1 cellular context compared by ENCODE assay signal in genomic region chr15:82146990-82147461, GRCh38.
TF ChIP-seq lines count a peak whose summit lies in the region.

No MANE protein-coding gene starts in this region.

TF ChIP-seq in K562, 482 proteins besides CTCF, POLR2A, EP300 and RAD21 (continued from another document and continues in another):
- TF ChIP-seq, protein P1, sequence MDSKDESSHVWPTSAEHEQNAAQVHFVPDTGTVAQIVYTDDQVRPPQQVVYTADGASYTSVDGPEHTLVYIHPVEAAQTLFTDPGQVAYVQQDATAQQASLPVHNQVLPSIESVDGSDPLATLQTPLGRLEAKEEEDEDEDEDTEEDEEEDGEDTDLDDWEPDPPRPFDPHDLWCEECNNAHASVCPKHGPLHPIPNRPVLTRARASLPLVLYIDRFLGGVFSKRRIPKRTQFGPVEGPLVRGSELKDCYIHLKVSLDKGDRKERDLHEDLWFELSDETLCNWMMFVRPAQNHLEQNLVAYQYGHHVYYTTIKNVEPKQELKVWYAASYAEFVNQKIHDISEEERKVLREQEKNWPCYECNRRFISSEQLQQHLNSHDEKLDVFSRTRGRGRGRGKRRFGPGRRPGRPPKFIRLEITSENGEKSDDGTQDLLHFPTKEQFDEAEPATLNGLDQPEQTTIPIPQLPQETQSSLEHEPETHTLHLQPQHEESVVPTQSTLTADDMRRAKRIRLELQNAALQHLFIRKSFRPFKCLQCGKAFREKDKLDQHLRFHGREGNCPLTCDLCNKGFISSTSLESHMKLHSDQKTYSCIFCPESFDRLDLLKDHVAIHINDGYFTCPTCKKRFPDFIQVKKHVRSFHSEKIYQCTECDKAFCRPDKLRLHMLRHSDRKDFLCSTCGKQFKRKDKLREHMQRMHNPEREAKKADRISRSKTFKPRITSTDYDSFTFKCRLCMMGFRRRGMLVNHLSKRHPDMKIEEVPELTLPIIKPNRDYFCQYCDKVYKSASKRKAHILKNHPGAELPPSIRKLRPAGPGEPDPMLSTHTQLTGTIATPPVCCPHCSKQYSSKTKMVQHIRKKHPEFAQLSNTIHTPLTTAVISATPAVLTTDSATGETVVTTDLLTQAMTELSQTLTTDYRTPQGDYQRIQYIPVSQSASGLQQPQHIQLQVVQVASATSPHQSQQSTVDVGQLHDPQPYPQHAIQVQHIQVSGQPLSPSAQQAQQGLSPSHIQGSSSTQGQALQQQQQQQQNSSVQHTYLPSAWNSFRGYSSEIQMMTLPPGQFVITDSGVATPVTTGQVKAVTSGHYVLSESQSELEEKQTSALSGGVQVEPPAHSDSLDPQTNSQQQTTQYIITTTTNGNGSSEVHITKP (IDR thresholded peaks at IDR 0.05; ENCODE audit: partially characterized antibody): peak; percentile 43
- TF ChIP-seq PHB (CRISPR knock-in tag; IDR thresholded peaks at IDR 0.05): no peak
- no peak for TF ChIP-seq SP1 (CRISPR knock-in tag; IDR thresholded peaks at IDR 0.05)
- TF ChIP-seq HDAC2 (IDR thresholded peaks at IDR 0.05): peak; percentile 70; the same call in 1 of the 2 replicates
- no peak for TF ChIP-seq ZNF77 (CRISPR knock-in tag; IDR thresholded peaks at IDR 0.05)
- TF ChIP-seq MCM2 (IDR thresholded peaks at IDR 0.05; ENCODE audit: low read depth): no peak
- TF ChIP-seq GATAD2A (IDR thresholded peaks at IDR 0.05): no peak
- TF ChIP-seq, protein P2, sequence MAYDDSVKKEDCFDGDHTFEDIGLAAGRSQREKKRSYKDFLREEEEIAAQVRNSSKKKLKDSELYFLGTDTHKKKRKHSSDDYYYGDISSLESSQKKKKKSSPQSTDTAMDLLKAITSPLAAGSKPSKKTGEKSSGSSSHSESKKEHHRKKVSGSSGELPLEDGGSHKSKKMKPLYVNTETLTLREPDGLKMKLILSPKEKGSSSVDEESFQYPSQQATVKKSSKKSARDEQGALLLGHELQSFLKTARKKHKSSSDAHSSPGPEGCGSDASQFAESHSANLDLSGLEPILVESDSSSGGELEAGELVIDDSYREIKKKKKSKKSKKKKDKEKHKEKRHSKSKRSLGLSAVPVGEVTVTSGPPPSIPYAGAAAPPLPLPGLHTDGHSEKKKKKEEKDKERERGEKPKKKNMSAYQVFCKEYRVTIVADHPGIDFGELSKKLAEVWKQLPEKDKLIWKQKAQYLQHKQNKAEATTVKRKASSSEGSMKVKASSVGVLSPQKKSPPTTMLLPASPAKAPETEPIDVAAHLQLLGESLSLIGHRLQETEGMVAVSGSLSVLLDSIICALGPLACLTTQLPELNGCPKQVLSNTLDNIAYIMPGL (CRISPR knock-in tag; IDR thresholded peaks at IDR 0.05): no peak
- no peak for TF ChIP-seq MEF2A (IDR thresholded peaks at IDR 0.05; ENCODE audit: control insufficient read depth, low read depth, low read length)
- TF ChIP-seq RBM14 (IDR thresholded peaks at IDR 0.05; ENCODE audit: borderline replicate concordance, insufficient read depth, low read depth, low read length): no peak
- no peak for TF ChIP-seq ZNF324 (CRISPR knock-in tag; IDR thresholded peaks at IDR 0.05)
- no peak for TF ChIP-seq NR2F6 (CRISPR knock-in tag; IDR thresholded peaks at IDR 0.05)
- TF ChIP-seq C11orf30 (IDR thresholded peaks at IDR 0.05; ENCODE audit: low read depth): peak; percentile 73
- TF ChIP-seq RBM22 (IDR thresholded peaks at IDR 0.05; ENCODE audit: low read depth, low read length, poor library complexity, severe bottlenecking): no peak
- no peak for TF ChIP-seq TSC22D4 (tag; IDR thresholded peaks at IDR 0.05)
- no peak for TF ChIP-seq ZMIZ1 (IDR thresholded peaks at IDR 0.05; ENCODE audit: low read depth in 2 of 2, low read length in 2 of 2)
- TF ChIP-seq RBM15 (IDR thresholded peaks at IDR 0.05; ENCODE audit: insufficient read depth, low read length): no peak
- TF ChIP-seq ZNF449 (CRISPR knock-in tag; IDR thresholded peaks at IDR 0.05): no peak
- peak; percentile 60; the same call in 1 of the 2 replicates for TF ChIP-seq CEBPB (tag; IDR thresholded peaks at IDR 0.05)
- no peak for TF ChIP-seq YY1 (IDR thresholded peaks at IDR 0.05; ENCODE audit: borderline replicate concordance in 1 of 3, control insufficient read depth in 1 of 3, extremely low read depth in 1 of 3, insufficient read depth in 3 of 3, insufficient read length in 1 of 3, insufficient replicate concordance in 2 of 3, low read depth in 1 of 3, low read length in 2 of 3)
- no peak for TF ChIP-seq ZNF311 (CRISPR knock-in tag; IDR thresholded peaks at IDR 0.05)
- TF ChIP-seq GTF2A2 (tag; IDR thresholded peaks at IDR 0.05): no peak
- peak; percentile 76 to 81; a peak in 3 of 4 replicates for TF ChIP-seq FOXK2 (conservative IDR thresholded peaks at IDR 0.05 in 1 of 2, IDR thresholded peaks at IDR 0.05 in 1 of 2; ENCODE audit: low read depth in 2 of 2)
- no peak for TF ChIP-seq CCNT2 (IDR thresholded peaks at IDR 0.05; ENCODE audit: borderline replicate concordance, extremely low read depth, insufficient read length, low read depth, low read length)
- TF ChIP-seq NR2C1 (IDR thresholded peaks at IDR 0.05): no peak
- no peak for TF ChIP-seq NR2C1 (tag; IDR thresholded peaks at IDR 0.05)
- TF ChIP-seq CTBP1 (IDR thresholded peaks at IDR 0.05; ENCODE audit: borderline replicate concordance): 0 out of 2 replicates have a peak, but pooled peaks have one; percentile 39
- TF ChIP-seq MTA3 (IDR thresholded peaks at IDR 0.05; ENCODE audit: borderline replicate concordance): no peak
- no peak for TF ChIP-seq POLR3A (IDR thresholded peaks at IDR 0.05; ENCODE audit: borderline replicate concordance, extremely low read depth, insufficient read depth, insufficient read length)
- no peak for TF ChIP-seq ZNF57 (CRISPR knock-in tag; IDR thresholded peaks at IDR 0.05)
- no peak for TF ChIP-seq KLF1 (tag; IDR thresholded peaks at IDR 0.05)
- TF ChIP-seq KHSRP (IDR thresholded peaks at IDR 0.05): no peak
- TF ChIP-seq TBP (optimal IDR thresholded peaks at IDR 0.05; ENCODE audit: low read depth, low read length): no peak
- no peak for TF ChIP-seq TARDBP (IDR thresholded peaks at IDR 0.05)
- TF ChIP-seq THRA (IDR thresholded peaks at IDR 0.05): no peak
- no peak for TF ChIP-seq ZNF445 (CRISPR knock-in tag; IDR thresholded peaks at IDR 0.05; ENCODE audit: low read depth)
- TF ChIP-seq, protein P3, sequence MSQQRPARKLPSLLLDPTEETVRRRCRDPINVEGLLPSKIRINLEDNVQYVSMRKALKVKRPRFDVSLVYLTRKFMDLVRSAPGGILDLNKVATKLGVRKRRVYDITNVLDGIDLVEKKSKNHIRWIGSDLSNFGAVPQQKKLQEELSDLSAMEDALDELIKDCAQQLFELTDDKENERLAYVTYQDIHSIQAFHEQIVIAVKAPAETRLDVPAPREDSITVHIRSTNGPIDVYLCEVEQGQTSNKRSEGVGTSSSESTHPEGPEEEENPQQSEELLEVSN (IDR thresholded peaks at IDR 0.05; ENCODE audit: borderline replicate concordance in 1 of 2, extremely low read depth in 1 of 2, insufficient read depth in 1 of 2, insufficient read length in 1 of 2, low read depth in 1 of 2, low read length in 1 of 2, poor library complexity in 1 of 2, severe bottlenecking in 1 of 2): no peak
- TF ChIP-seq NFIX (CRISPR knock-in tag; IDR thresholded peaks at IDR 0.05; ENCODE audit: low read depth): no peak
- TF ChIP-seq ID3 (CRISPR knock-in tag; IDR thresholded peaks at IDR 0.05): no peak
- TF ChIP-seq ID3 (tag; IDR thresholded peaks at IDR 0.05): no peak
- no peak for TF ChIP-seq MBD1 (CRISPR knock-in tag; IDR thresholded peaks at IDR 0.05)
- TF ChIP-seq CXXC5 (CRISPR knock-in tag; IDR thresholded peaks at IDR 0.05): no peak
- no peak for TF ChIP-seq SMARCA5 (IDR thresholded peaks at IDR 0.05)
- TF ChIP-seq ZNF217 (CRISPR knock-in tag; IDR thresholded peaks at IDR 0.05): no peak
- TF ChIP-seq, protein P4, sequence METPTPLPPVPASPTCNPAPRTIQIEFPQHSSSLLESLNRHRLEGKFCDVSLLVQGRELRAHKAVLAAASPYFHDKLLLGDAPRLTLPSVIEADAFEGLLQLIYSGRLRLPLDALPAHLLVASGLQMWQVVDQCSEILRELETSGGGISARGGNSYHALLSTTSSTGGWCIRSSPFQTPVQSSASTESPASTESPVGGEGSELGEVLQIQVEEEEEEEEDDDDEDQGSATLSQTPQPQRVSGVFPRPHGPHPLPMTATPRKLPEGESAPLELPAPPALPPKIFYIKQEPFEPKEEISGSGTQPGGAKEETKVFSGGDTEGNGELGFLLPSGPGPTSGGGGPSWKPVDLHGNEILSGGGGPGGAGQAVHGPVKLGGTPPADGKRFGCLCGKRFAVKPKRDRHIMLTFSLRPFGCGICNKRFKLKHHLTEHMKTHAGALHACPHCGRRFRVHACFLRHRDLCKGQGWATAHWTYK (CRISPR knock-in tag; IDR thresholded peaks at IDR 0.05): no peak
- TF ChIP-seq TCF3 (CRISPR knock-in tag; IDR thresholded peaks at IDR 0.05): no peak
- TF ChIP-seq TCFL5 (CRISPR knock-in tag; conservative IDR thresholded peaks at IDR 0.05): no peak
- TF ChIP-seq ZNF165 (CRISPR knock-in tag; IDR thresholded peaks at IDR 0.05; ENCODE audit: borderline replicate concordance): no peak
- TF ChIP-seq ZNF780A (CRISPR knock-in tag; IDR thresholded peaks at IDR 0.05): no peak
- no peak for TF ChIP-seq CHD1 (IDR thresholded peaks at IDR 0.05; ENCODE audit: low read length)
- TF ChIP-seq MXD1 (CRISPR knock-in tag; IDR thresholded peaks at IDR 0.05; ENCODE audit: borderline replicate concordance, poor library complexity, severe bottlenecking): no peak
- no peak for TF ChIP-seq NBN (IDR thresholded peaks at IDR 0.05; ENCODE audit: low read depth)
- TF ChIP-seq HDAC6 (IDR thresholded peaks at IDR 0.05; ENCODE audit: low read depth, low read length): no peak
- TF ChIP-seq TAF1 (IDR thresholded peaks at IDR 0.05; ENCODE audit: control insufficient read depth, extremely low read depth, insufficient read depth, low read length, severe bottlenecking): no peak
- no peak for TF ChIP-seq MAZ (CRISPR knock-in tag; conservative IDR thresholded peaks at IDR 0.05 in 1 of 2, IDR thresholded peaks at IDR 0.05 in 1 of 2)
